In genomic region chr9:37187269-37187668, GRCh38 we compare ENCODE assay signal across 9 cellular contexts.
A peak's percentile ranks its signal among the peaks of the same experiment; 100 is the strongest.
DNase-seq lines count a peak whose midpoint lies in the region; ATAC-seq and TF ChIP-seq lines count a peak whose summit lies in the region.
"Had no signal": no experiment of that assay in that cellular context is flagged by ENCODE, and none has a peak within 500 bp of the region (broad histone marks: within the 10 kb centered on the region; RNA-seq: fewer than 3 reads in every experiment).

No MANE protein-coding gene starts in this region.

- H3K27ac Mint-ChIP-seq in stimulated activated effector memory CD8-positive, alpha-beta T cell treated with anti-CD3 and anti-CD28 coated beads, Interleukin-12 subunit alpha, Interleukin-12 subunit beta, amount 100 ng/mL, for 72 hours, result peak overlapping the region; percentile 90

- peak; percentile 30 for DNase-seq in activated CD4-positive, alpha-beta T cell treated with anti-CD3 and anti-CD28 coated beads for 48 hours
- no peak for DNase-seq in activated CD4-positive, alpha-beta T cell treated with anti-CD3 and anti-CD28 coated beads for 1 hour
- no peak for DNase-seq in stimulated activated effector memory CD8-positive, alpha-beta T cell treated with anti-CD3 and anti-CD28 coated beads, Interleukin-12 subunit alpha, Interleukin-12 subunit beta, amount 100 ng/mL, for 72 hours (ENCODE audit: low spot score in 2 of 2)
- no peak for DNase-seq in NCI-H748 treated with DMSO at 0.1 percent for 48 hours (lab: John Stamatoyannopoulos, UW)
- no peak for DNase-seq in right atrium auricular region (ENCODE audit: low spot score)

- 0 out of 2 replicates have a peak, but pooled peaks cover 4% of the 10 kb centered on the region for H4K20me1 ChIP-seq in OCI-LY3 (ENCODE audit: insufficient read depth, low read length)

- H3K36me3 Mint-ChIP-seq in stimulated activated effector memory CD8-positive, alpha-beta T cell treated with anti-CD3 and anti-CD28 coated beads, Interleukin-12 subunit alpha, Interleukin-12 subunit beta, amount 100 ng/mL, for 72 hours, result peaks cover 33% of the 10 kb centered on the region

- no peaks in the 10 kb centered on the region for H3K9me3 ChIP-seq in OCI-LY3 (ENCODE audit: insufficient read depth, low read length)
- H3K9me3 ChIP-seq in right atrium auricular region, result no peaks in the 10 kb centered on the region
- H3K9me3 ChIP-seq: A549 had no signal

- H3K4me3 Mint-ChIP-seq in stimulated activated effector memory CD8-positive, alpha-beta T cell treated with anti-CD3 and anti-CD28 coated beads, Interleukin-12 subunit alpha, Interleukin-12 subunit beta, amount 100 ng/mL, for 72 hours, result peak overlapping the region; percentile 62

- TF ChIP-seq CTCF in OCI-LY3 (IDR thresholded peaks at IDR 0.05; ENCODE audit: low read depth, low read length) (no peak), right atrium auricular region (IDR thresholded peaks at IDR 0.05) (no peak)

- H3K9ac ChIP-seq in OCI-LY3 (ENCODE audit: low read length), result peak overlapping the region; percentile 39; the same call in 1 of the 2 replicates

- peaks cover 16% of the 10 kb centered on the region for H3K4me1 ChIP-seq in OCI-LY3 (ENCODE audit: low read length)
- no peaks in the 10 kb centered on the region for H3K4me1 ChIP-seq in right atrium auricular region
- H3K4me1 ChIP-seq: A549 had no signal

- H3K4me3 ChIP-seq in OCI-LY3 (ENCODE audit: low read length) (peak overlapping the region; percentile 56), right atrium auricular region (no peak overlapping the region)
- H3K4me3 ChIP-seq: A549 had no signal

- peaks cover 22% of the 10 kb centered on the region for H3K79me2 ChIP-seq in OCI-LY3 (ENCODE audit: low read length)

- H3K4me2 ChIP-seq in OCI-LY3 (ENCODE audit: low read length), result peak overlapping the region; percentile 83
- H3K4me2 ChIP-seq: A549 had no signal

- H3K36me3 ChIP-seq in OCI-LY3 (replicated peaks; ENCODE audit: low read depth, low read length) (peaks cover 7% of the 10 kb centered on the region), right atrium auricular region (peaks cover 5% of the 10 kb centered on the region)

- peaks cover 23% of the 10 kb centered on the region for H3K4me1 Mint-ChIP-seq in stimulated activated effector memory CD8-positive, alpha-beta T cell treated with anti-CD3 and anti-CD28 coated beads, Interleukin-12 subunit alpha, Interleukin-12 subunit beta, amount 100 ng/mL, for 72 hours

- H3K9me3 Mint-ChIP-seq in stimulated activated effector memory CD8-positive, alpha-beta T cell treated with anti-CD3 and anti-CD28 coated beads, Interleukin-12 subunit alpha, Interleukin-12 subunit beta, amount 100 ng/mL, for 72 hours, result peaks cover 2% of the 10 kb centered on the region

- ATAC-seq in HG02798 (IDR thresholded peaks at IDR 0.05; ENCODE audit: poor library complexity, unreplicated experiment), result peak; percentile 64
- ATAC-seq in stimulated activated effector memory CD8-positive, alpha-beta T cell treated with anti-CD3 and anti-CD28 coated beads, Interleukin-12 subunit alpha, Interleukin-12 subunit beta, amount 100 ng/mL, for 72 hours, result peak; percentile 66
- no peak for ATAC-seq in activated CD4-positive, CD25-positive, alpha-beta regulatory T cell treated with anti-CD3 and anti-CD28 coated beads, Interleukin-2, amount 50 U/mL, for 24 hours
- ATAC-seq: A549 had no signal

- peak overlapping the region; percentile 66 for H3K27ac ChIP-seq in OCI-LY3 (ENCODE audit: low read length)
- H3K27ac ChIP-seq in right atrium auricular region, result no peak overlapping the region
- H3K27ac ChIP-seq: A549 had no signal

- H3K27me3 ChIP-seq in OCI-LY3 (ENCODE audit: low read depth, low read length) (no peaks in the 10 kb centered on the region), right atrium auricular region (no peaks in the 10 kb centered on the region)

- no peak overlapping the region for H2AFZ ChIP-seq in OCI-LY3 (ENCODE audit: low read depth, low read length)

Comparison
In these comparisons a context has a peak if more than half of its experiments do, and no peak if none do; other contexts are left out.
1. ATAC-seq: peak in HG02798 (single experiment) and stimulated activated effector memory CD8-positive, alpha-beta T cell treated with anti-CD3 and anti-CD28 coated beads, Interleukin-12 subunit alpha, Interleukin-12 subunit beta, amount 100 ng/mL, for 72 hours (single experiment); none in activated CD4-positive, CD25-positive, alpha-beta regulatory T cell treated with anti-CD3 and anti-CD28 coated beads, Interleukin-2, amount 50 U/mL, for 24 hours (0 of 2).